Comparison of ENCODE assay signal across 8 cellular contexts in the genomic region with DNA sequence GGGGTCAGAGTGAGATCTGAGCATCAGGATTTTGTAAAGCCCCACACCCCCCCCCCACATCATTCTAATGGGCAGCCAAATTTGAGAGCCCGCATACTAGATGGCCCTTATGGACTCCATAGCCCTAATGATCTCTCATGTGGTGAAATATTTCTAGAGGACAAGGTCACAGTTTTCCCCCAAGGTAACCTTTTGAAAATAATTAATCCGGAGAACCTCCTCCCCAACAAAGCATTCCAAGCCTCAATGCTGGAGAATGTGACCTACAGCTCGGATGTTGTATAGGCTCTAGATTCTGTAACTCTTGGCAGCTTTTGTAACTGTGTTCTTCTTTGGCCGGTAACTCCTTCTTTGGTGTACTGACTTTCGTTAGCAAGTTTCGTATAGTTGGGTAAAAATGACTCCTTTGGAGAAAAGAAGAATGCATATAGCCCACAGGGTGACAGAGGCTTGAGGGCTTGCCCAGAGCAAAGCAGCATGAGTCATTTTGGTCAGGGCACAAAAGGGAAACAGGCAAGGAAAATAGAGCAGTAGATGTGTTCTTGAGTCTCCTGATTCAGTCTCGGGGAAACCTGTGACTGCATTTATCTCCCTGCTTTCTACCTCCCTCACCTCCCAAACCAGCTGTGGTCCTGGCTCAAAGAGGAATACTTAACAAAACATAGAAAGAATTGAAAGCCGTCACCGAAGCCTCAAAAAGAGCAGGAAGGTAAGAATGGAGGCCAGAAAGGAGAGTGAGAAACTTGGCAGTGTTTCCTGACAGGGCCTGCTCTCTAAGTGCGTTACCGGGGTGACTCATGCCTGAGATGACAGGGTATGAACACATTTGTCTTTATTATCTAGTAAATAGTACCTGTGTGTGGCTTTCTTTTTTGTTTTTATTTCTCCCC. TPM values are rescaled to one million over a fixed set of nuclear protein-coding genes. Genes with fewer than 3 reads are reported as not detected.
DNase-seq lines count a peak whose midpoint lies in the region; ATAC-seq and TF ChIP-seq lines count a peak whose summit lies in the region.

No MANE protein-coding gene starts in this region.

- H3K36me3 ChIP-seq in left lung = no peaks in the 10 kb centered on the region

- H3K4me1 Mint-ChIP-seq in activated T-helper 2 cell treated with anti-CD3 and anti-CD28 coated beads, Interferon-gamma antibody, Interleukin-2, Interleukin-4, amounts not matched to agents 10 μg/mL and 5 μg/mL and 100 μg/mL, durations not matched to agents 14 hours and 24 hours and 36 hours (ENCODE audit: low read depth) = peaks cover 33% of the 10 kb centered on the region

- TF ChIP-seq CTCF in NB4 (IDR thresholded peaks at IDR 0.05; ENCODE audit: low read depth, low read length) (no peak), left lung (IDR thresholded peaks at IDR 0.05) (no peak)

- no peak overlapping the region for H3K4me3 Mint-ChIP-seq in activated T-helper 2 cell treated with anti-CD3 and anti-CD28 coated beads, Interferon-gamma antibody, Interleukin-2, Interleukin-4, amounts not matched to agents 10 μg/mL and 5 μg/mL and 100 μg/mL, durations not matched to agents 14 hours and 24 hours and 36 hours (ENCODE audit: low read depth)

- intact Hi-C loops in activated T-helper 2 cell treated with anti-CD3 and anti-CD28 coated beads, Interferon-gamma antibody, Interleukin-2, Interleukin-4, amounts not matched to agents 10 μg/mL and 5 μg/mL and 100 μg/mL, durations not matched to agents 14 hours and 24 hours and 36 hours (cut with micrococcal nuclease) = loop anchor here (5.0 to 10.0 kb wide), 2 partner anchors 289 to 354 kb away; a partner anchor contains a TSS
- intact Hi-C loops in left lung (cut with DNase I) = no loop called here

- peak overlapping the region; percentile 86 for H3K27ac Mint-ChIP-seq in activated T-helper 2 cell treated with anti-CD3 and anti-CD28 coated beads, Interferon-gamma antibody, Interleukin-2, Interleukin-4, amounts not matched to agents 10 μg/mL and 5 μg/mL and 100 μg/mL, durations not matched to agents 14 hours and 24 hours and 36 hours

- peaks cover 20% of the 10 kb centered on the region for H3K27me3 Mint-ChIP-seq in activated T-helper 2 cell treated with anti-CD3 and anti-CD28 coated beads, Interferon-gamma antibody, Interleukin-2, Interleukin-4, amounts not matched to agents 10 μg/mL and 5 μg/mL and 100 μg/mL, durations not matched to agents 14 hours and 24 hours and 36 hours (ENCODE audit: low read depth)

- TF ChIP-seq POLR2A in NB4 (IDR thresholded peaks at IDR 0.05; ENCODE audit: extremely low read depth, insufficient read length) = no peak

- no peaks in the 10 kb centered on the region for H3K4me1 ChIP-seq in left lung

- H3K9me3 Mint-ChIP-seq in activated T-helper 2 cell treated with anti-CD3 and anti-CD28 coated beads, Interferon-gamma antibody, Interleukin-2, Interleukin-4, amounts not matched to agents 10 μg/mL and 5 μg/mL and 100 μg/mL, durations not matched to agents 14 hours and 24 hours and 36 hours = no peaks in the 10 kb centered on the region

- H3K27me3 ChIP-seq in left lung = peaks cover 6 to 15% of the 10 kb centered on the region in 2 donors

- H3K9me3 ChIP-seq in left lung = no peaks in the 10 kb centered on the region

- DNase-seq in activated CD4-positive, CD25-positive, alpha-beta regulatory T cell (lab: John Stamatoyannopoulos, UW) = no peak
- DNase-seq in NB4 (ENCODE audit: low read depth) (peak; percentile 59), left lung (no peak), foreskin melanocyte (no peak)
- no peak for DNase-seq in activated T-helper 2 cell treated with anti-CD3 and anti-CD28 coated beads, Interferon-gamma antibody, Interleukin-2, Interleukin-4, amounts not matched to agents 10 μg/mL and 5 μg/mL and 100 μg/mL, durations not matched to agents 14 hours and 24 hours and 36 hours (ENCODE audit: low spot score)

- peak; percentile 84 to 86 for ATAC-seq in activated CD4-positive, CD25-positive, alpha-beta regulatory T cell treated with anti-CD3 and anti-CD28 coated beads, Interleukin-2, amount 50 U/mL, for 24 hours
- ATAC-seq in left lung = peak; percentile 76
- no peak for ATAC-seq in HG03571 (IDR thresholded peaks at IDR 0.05; ENCODE audit: unreplicated experiment)
- ATAC-seq in HG03135 (IDR thresholded peaks at IDR 0.05; ENCODE audit: unreplicated experiment) = no peak

- no peak overlapping the region for H3K27ac ChIP-seq in left lung

- H3K36me3 Mint-ChIP-seq in activated T-helper 2 cell treated with anti-CD3 and anti-CD28 coated beads, Interferon-gamma antibody, Interleukin-2, Interleukin-4, amounts not matched to agents 10 μg/mL and 5 μg/mL and 100 μg/mL, durations not matched to agents 14 hours and 24 hours and 36 hours (ENCODE audit: low read depth) = no peaks in the 10 kb centered on the region

- H3K4me3 ChIP-seq in NB4 (ENCODE audit: low read depth, low read length) (no peak overlapping the region), left lung (no peak overlapping the region)

RNA-seq across cellular contexts. Expression of a gene that starts 6.5 kb away (rescaled TPM):
- 10.3 and 14.6 TPM in 2 replicates for total RNA-seq in activated T-helper 2 cell treated with anti-CD3 and anti-CD28 coated beads, Interferon-gamma antibody, Interleukin-2, Interleukin-4, amounts not matched to agents 10 μg/mL and 5 μg/mL and 100 μg/mL, durations not matched to agents 14 hours and 24 hours and 36 hours
- total RNA-seq in left lung = 10 to 100 TPM in 1 of 2 donors, 1 to 10 TPM in 1; 9.2 to 10.3 TPM

Comparison
In these comparisons a context has a peak if more than half of its experiments do, and no peak if none do; other contexts are left out.
1. ATAC-seq: peak in activated CD4-positive, CD25-positive, alpha-beta regulatory T cell treated with anti-CD3 and anti-CD28 coated beads, Interleukin-2, amount 50 U/mL, for 24 hours (2 of 2) and left lung (single experiment); none in HG03571 (single experiment) and HG03135 (single experiment).